Comparison of ENCODE assay signal across 1 cellular context in the genomic region with DNA sequence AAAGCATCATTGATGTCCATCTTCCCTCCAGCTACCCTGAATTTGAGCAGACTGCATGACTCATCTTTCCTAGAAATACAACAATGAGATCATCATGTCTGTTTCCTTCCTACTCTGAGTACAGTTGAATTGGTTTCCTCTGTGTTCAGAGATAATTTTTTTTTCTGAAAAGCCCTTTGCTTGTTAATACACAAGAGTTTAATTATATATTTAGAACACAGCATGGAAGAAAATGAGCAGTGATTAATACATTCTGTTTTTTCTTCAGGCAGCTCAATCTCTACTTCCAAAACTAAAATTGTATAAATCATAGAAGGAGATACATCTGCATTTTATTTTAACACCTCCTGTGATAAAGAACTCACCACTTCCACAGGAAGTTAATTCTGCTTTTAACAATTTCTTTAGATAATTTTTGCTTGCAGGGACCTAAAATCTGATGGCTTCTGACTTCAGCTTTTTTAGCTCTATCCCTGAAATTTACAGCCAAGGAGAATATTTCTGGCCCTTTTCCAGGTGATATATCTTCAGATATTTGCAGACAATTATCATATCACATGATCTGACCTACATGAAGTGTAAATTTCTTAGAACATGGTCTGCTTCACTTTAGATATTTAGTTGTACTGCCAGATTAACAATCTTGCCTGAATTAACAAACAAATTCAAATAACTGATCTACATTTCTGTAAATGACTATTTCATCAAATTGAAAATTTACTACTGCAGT.
TF ChIP-seq lines count a peak whose summit lies in the region.

No MANE protein-coding gene starts in this region.

TF ChIP-seq in WTC11, 78 proteins besides CTCF, POLR2A, EP300 and RAD21 (continued from another document):
- TF ChIP-seq, protein P1, sequence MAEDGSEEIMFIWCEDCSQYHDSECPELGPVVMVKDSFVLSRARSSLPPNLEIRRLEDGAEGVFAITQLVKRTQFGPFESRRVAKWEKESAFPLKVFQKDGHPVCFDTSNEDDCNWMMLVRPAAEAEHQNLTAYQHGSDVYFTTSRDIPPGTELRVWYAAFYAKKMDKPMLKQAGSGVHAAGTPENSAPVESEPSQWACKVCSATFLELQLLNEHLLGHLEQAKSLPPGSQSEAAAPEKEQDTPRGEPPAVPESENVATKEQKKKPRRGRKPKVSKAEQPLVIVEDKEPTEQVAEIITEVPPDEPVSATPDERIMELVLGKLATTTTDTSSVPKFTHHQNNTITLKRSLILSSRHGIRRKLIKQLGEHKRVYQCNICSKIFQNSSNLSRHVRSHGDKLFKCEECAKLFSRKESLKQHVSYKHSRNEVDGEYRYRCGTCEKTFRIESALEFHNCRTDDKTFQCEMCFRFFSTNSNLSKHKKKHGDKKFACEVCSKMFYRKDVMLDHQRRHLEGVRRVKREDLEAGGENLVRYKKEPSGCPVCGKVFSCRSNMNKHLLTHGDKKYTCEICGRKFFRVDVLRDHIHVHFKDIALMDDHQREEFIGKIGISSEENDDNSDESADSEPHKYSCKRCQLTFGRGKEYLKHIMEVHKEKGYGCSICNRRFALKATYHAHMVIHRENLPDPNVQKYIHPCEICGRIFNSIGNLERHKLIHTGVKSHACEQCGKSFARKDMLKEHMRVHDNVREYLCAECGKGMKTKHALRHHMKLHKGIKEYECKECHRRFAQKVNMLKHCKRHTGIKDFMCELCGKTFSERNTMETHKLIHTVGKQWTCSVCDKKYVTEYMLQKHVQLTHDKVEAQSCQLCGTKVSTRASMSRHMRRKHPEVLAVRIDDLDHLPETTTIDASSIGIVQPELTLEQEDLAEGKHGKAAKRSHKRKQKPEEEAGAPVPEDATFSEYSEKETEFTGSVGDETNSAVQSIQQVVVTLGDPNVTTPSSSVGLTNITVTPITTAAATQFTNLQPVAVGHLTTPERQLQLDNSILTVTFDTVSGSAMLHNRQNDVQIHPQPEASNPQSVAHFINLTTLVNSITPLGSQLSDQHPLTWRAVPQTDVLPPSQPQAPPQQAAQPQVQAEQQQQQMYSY (CRISPR knock-in tag; IDR thresholded peaks at IDR 0.05), result no peak
- TF ChIP-seq ATF1 (CRISPR knock-in tag; IDR thresholded peaks at IDR 0.05), result no peak
- TF ChIP-seq ZNF138 (CRISPR knock-in tag; conservative IDR thresholded peaks at IDR 0.05), result no peak
TF ChIP-seq in WTC11: peak in this region for 0.
